13 cellular contexts compared by ENCODE assay signal in genomic region chr5:29794146-29794787, GRCh38.
A peak's percentile ranks its signal among the peaks of the same experiment; 100 is the strongest.
DNase-seq lines count a peak whose midpoint lies in the region; ATAC-seq and TF ChIP-seq lines count a peak whose summit lies in the region.
"Had no signal": no experiment of that assay in that cellular context is flagged by ENCODE, and none has a peak within 500 bp of the region (broad histone marks: within the 10 kb centered on the region; RNA-seq: fewer than 3 reads in every experiment).

No MANE protein-coding gene starts in this region.

- H2BK5ac ChIP-seq in mesendoderm (ENCODE audit: low read length) = no peak overlapping the region

- peak; percentile 56 for DNase-seq in A673 (ENCODE audit: low spot score)
- peak; percentile 38 for DNase-seq in NCI-H146 (lab: John Stamatoyannopoulos, UW)
- DNase-seq in SK-N-DZ (ENCODE audit: low spot score) = peak; percentile 74
- peak; percentile 70 for DNase-seq in mesendoderm
- no peak for DNase-seq in DMS79 (lab: John Stamatoyannopoulos, UW)
- DNase-seq: CD8-positive, alpha-beta T cell; COR-L47; DMS153; DND-41; GF-D8; HCEC 1CT had no signal

- no peak overlapping the region for H4K5ac ChIP-seq in mesendoderm (ENCODE audit: low read length)

- no peaks in the 10 kb centered on the region for H3K79me1 ChIP-seq in mesendoderm (ENCODE audit: low read length)

- TF ChIP-seq CTCF in A673 (conservative IDR thresholded peaks at IDR 0.05; ENCODE audit: low read depth, low read length) = no peak

- no peak overlapping the region for H3K18ac ChIP-seq in mesendoderm (ENCODE audit: low read length)

- no peak overlapping the region for H3K4me3 ChIP-seq in A673 (ENCODE audit: low read depth, low read length, poor library complexity, severe bottlenecking)
- H3K4me3 ChIP-seq in mesendoderm (ENCODE audit: low read length) = no peak overlapping the region

- H3K23ac ChIP-seq in mesendoderm (ENCODE audit: low read length) = no peak overlapping the region

- H3K27me3 ChIP-seq in A673 (replicated peaks; ENCODE audit: insufficient read depth, low read depth, low read length, poor library complexity) (no peaks in the 10 kb centered on the region), mesendoderm (ENCODE audit: insufficient read depth, low read length, poor library complexity) (no peaks in the 10 kb centered on the region)

- H2BK15ac ChIP-seq in mesendoderm (replicated peaks; ENCODE audit: low read depth) = no peak overlapping the region

- no peak overlapping the region for H3K4ac ChIP-seq in mesendoderm (ENCODE audit: low read depth, low read length)

- no peak overlapping the region for H3K27ac ChIP-seq in A673 (ENCODE audit: low read depth, low read length, poor library complexity, severe bottlenecking)
- no peak overlapping the region for H3K27ac ChIP-seq in mesendoderm (ENCODE audit: low read depth, low read length)

- no peak overlapping the region for H4K8ac ChIP-seq in mesendoderm (ENCODE audit: low read depth, low read length)

- H3K36me3 ChIP-seq in A673 (ENCODE audit: insufficient read depth, low read length, poor library complexity, severe bottlenecking) (no peaks in the 10 kb centered on the region), mesendoderm (ENCODE audit: control insufficient read depth, insufficient read depth, low read length) (no peaks in the 10 kb centered on the region)

- H3K56ac ChIP-seq in mesendoderm (ENCODE audit: low read length) = no peak overlapping the region

- BruUV-seq in A673 (replicated peaks; lab: Mats Ljungman, UMichigan) = no TSS peak

- H3K9ac ChIP-seq in mesendoderm (ENCODE audit: low read length) = no peak overlapping the region

- H3K4me1 ChIP-seq in A673 (ENCODE audit: insufficient read depth, low read length, poor library complexity, severe bottlenecking) = peaks cover 15% of the 10 kb centered on the region
- H3K4me1 ChIP-seq in mesendoderm (ENCODE audit: control insufficient read depth, low read depth, low read length) = peaks cover 4% of the 10 kb centered on the region

- no peak overlapping the region for H2AK5ac ChIP-seq in mesendoderm (ENCODE audit: low read length)

- no peaks in the 10 kb centered on the region for H3K9me3 ChIP-seq in A673 (ENCODE audit: low read depth, low read length, poor library complexity, severe bottlenecking)

- no CpG with 5 or more reads among the region's 5 CpGs for WGBS in mesendoderm (ENCODE audit: extremely low coverage, insufficient coverage, low lambda C conversion rate)

- ATAC-seq in HG03280 (IDR thresholded peaks at IDR 0.05; ENCODE audit: unreplicated experiment) (no peak), HG03039 (IDR thresholded peaks at IDR 0.05; ENCODE audit: unreplicated experiment) (no peak)
- ATAC-seq: CD8-positive, alpha-beta T cell had no signal

- CTCF ChIA-PET in A673 (lab: Charles Lee) = no interaction called here

- H3K79me2 ChIP-seq in mesendoderm (ENCODE audit: control insufficient read depth, insufficient read depth, low read length) = no peaks in the 10 kb centered on the region

- intact Hi-C loops in A673 (cut with micrococcal nuclease; ENCODE audit: unreplicated experiment) = no loop called here

- POLR2A ChIA-PET in A673 (lab: Charles Lee; ENCODE audit: low non-redundant PET) = no interaction called here

- no peak overlapping the region for H2BK120ac ChIP-seq in mesendoderm (ENCODE audit: low read depth, low read length)

- H3K4me2 ChIP-seq in mesendoderm (ENCODE audit: low read length) = no peak overlapping the region
